8 cellular contexts compared by ENCODE assay signal in the genomic region with DNA sequence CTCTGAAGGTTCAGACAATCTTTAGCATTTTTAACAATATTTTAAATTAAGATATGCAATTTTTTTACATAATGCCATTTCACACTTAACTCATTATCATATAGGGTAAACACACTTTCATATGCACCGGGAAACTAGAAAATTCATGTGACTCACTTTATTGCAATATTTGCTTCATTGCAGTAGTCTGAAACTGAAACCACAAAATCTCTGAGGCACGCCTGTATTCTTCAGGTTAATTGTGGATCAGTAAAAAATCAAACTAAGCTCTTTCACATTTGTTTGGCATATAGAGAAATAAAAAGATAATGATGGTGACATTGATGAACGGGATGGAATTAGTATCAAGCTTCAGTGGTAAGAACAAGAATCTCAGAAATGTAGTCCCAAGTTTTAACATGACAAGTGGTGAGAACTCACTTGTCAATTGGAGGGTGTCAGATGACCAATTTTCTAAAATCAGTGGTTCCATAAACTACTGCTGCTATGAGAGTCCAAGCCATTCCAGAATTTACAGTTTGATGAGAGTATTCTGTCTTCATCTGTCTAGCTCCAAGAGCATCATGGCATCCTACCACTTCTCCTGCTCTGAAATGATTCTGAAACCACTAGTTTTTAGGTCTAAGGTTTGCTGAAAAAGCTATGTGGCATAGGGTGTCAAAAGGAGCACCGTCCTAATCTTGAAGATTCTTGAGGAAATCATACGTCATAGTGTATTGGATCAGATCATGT.
DNase-seq lines count a peak whose midpoint lies in the region; ATAC-seq, FAIRE-seq and TF ChIP-seq lines count a peak whose summit lies in the region.

No MANE protein-coding gene starts in this region.

- ATAC-seq in GM21390 (IDR thresholded peaks at IDR 0.05; ENCODE audit: unreplicated experiment) (peak; percentile 49), HG03575 (IDR thresholded peaks at IDR 0.05; ENCODE audit: extremely low read depth, insufficient number of reproducible peaks, low FRiP score, unreplicated experiment) (peak; percentile 38)
- ATAC-seq in central memory CD8-positive, alpha-beta T cell (replicated peaks; ENCODE audit: extremely low read depth, poor library complexity, severe bottlenecking) = peak; percentile 54

- H3K4me3 ChIP-seq in sigmoid colon = no peak overlapping the region

- no peaks in the 10 kb centered on the region for H3K9me3 Mint-ChIP-seq in central memory CD8-positive, alpha-beta T cell

- no peaks in the 10 kb centered on the region for H3K27me3 Mint-ChIP-seq in central memory CD8-positive, alpha-beta T cell

- H3K4me1 ChIP-seq in sigmoid colon = no peaks in the 10 kb centered on the region

- H3K27ac ChIP-seq in sigmoid colon = no peak overlapping the region

- H3K4me3 Mint-ChIP-seq in central memory CD8-positive, alpha-beta T cell = peak overlapping the region; percentile 57

- no peaks in the 10 kb centered on the region for H3K36me3 ChIP-seq in sigmoid colon

- TF ChIP-seq EP300 in sigmoid colon (IDR thresholded peaks at IDR 0.05) = no peak

- whole genome bisulfite sequencing in sigmoid colon, 2 donors = 41% methylated on average over 5 of the region's 5 CpGs

- FAIRE-seq in D721Med (lab: Jason Lieb, UNC) = peak; percentile 94

- DNase-seq in D721Med (ENCODE audit: insufficient read length, low spot score) (no peak), NCI-H1105 (lab: John Stamatoyannopoulos, UW) (no peak), cerebellar cortex (ENCODE audit: low spot score) (no peak), NCI-H446 treated with DMSO at 0.1 percent for 48 hours (lab: John Stamatoyannopoulos, UW) (no peak), sigmoid colon (no peak)
- DNase-seq in central memory CD8-positive, alpha-beta T cell (ENCODE audit: low spot score in 2 of 2) = no peak

- TF ChIP-seq POLR2A in sigmoid colon (IDR thresholded peaks at IDR 0.05) = no peak

- no peaks in the 10 kb centered on the region for H3K9me3 ChIP-seq in sigmoid colon

- intact Hi-C loops in sigmoid colon (cut with DNase I) = no loop called here

- peaks cover 40% of the 10 kb centered on the region for H3K4me1 Mint-ChIP-seq in central memory CD8-positive, alpha-beta T cell

- H3K27me3 ChIP-seq in sigmoid colon = no peaks in the 10 kb centered on the region

- H3K27ac Mint-ChIP-seq in central memory CD8-positive, alpha-beta T cell (ENCODE audit: low read depth) = peak overlapping the region; percentile 78

- TF ChIP-seq CTCF in D721Med (IDR thresholded peaks at IDR 0.05; ENCODE audit: insufficient read depth, missing control alignments) (no peak), sigmoid colon (IDR thresholded peaks at IDR 0.05) (no peak)

- peaks cover 3% of the 10 kb centered on the region for H3K36me3 Mint-ChIP-seq in central memory CD8-positive, alpha-beta T cell (ENCODE audit: insufficient read depth)
